ENCODE assay signal across 8 cellular contexts in genomic region chr1:178344513-178345077, GRCh38.
DNase-seq lines count a peak whose midpoint lies in the region; ATAC-seq and TF ChIP-seq lines count a peak whose summit lies in the region.

No MANE protein-coding gene starts in this region.

- peaks cover 7% of the 10 kb centered on the region for H3K27me3 Mint-ChIP-seq in activated naive CD8-positive, alpha-beta T cell treated with anti-CD3 and anti-CD28 coated beads for 36 hours

- H3K23ac ChIP-seq in trophoblast cell (ENCODE audit: low read length): no peak overlapping the region

- no peak overlapping the region for H3K14ac ChIP-seq in trophoblast cell (ENCODE audit: low read length)

- no peak overlapping the region for H4K12ac ChIP-seq in trophoblast cell (ENCODE audit: low read depth, low read length)

- H3K4me3 ChIP-seq in foreskin fibroblast (ENCODE audit: low read depth in 1 of 2, low read length in 2 of 2) (peak overlapping the region in 1 of 2 donors; percentile 13), trophoblast cell (ENCODE audit: low read depth, low read length) (no peak overlapping the region)

- no peak overlapping the region for H2BK12ac ChIP-seq in trophoblast cell (ENCODE audit: low read length)

- H2BK5ac ChIP-seq in trophoblast cell (ENCODE audit: low read depth, low read length, poor library complexity): no peak overlapping the region

- no peak overlapping the region for H3K27ac ChIP-seq in trophoblast cell (ENCODE audit: low read depth, low read length)

- DNase-seq in Daoy (ENCODE audit: low read depth): peak; percentile 48
- peak; percentile 72 for DNase-seq in SIG-M5 (lab: John Stamatoyannopoulos, UW)
- peak; percentile 84 to 90 for DNase-seq in foreskin fibroblast
- peak in 1 of 2 donors; percentile 63 for DNase-seq in trophoblast cell
- no peak for DNase-seq in NCI-H1694 treated with DMSO at 0.1 percent for 48 hours (lab: John Stamatoyannopoulos, UW)
- DNase-seq in NCI-H510A (lab: John Stamatoyannopoulos, UW): no peak
- DNase-seq in activated naive CD8-positive, alpha-beta T cell treated with anti-CD3 and anti-CD28 coated beads for 36 hours: no peak

- H2AFZ ChIP-seq in trophoblast cell (ENCODE audit: insufficient read depth, low read length, poor library complexity): no peak overlapping the region

- no peaks in the 10 kb centered on the region for H3K9me3 Mint-ChIP-seq in activated naive CD8-positive, alpha-beta T cell treated with anti-CD3 and anti-CD28 coated beads for 36 hours

- peak; percentile 50 for TF ChIP-seq CTCF in foreskin fibroblast (IDR thresholded peaks at IDR 0.05; ENCODE audit: low read depth, low read length)

- no peak overlapping the region for H4K8ac ChIP-seq in trophoblast cell (ENCODE audit: low read depth, low read length)

- H3K36me3 Mint-ChIP-seq in activated naive CD8-positive, alpha-beta T cell treated with anti-CD3 and anti-CD28 coated beads for 36 hours: no peaks in the 10 kb centered on the region

- no peak overlapping the region for H2AK5ac ChIP-seq in trophoblast cell (ENCODE audit: low read length)

- H3K27ac Mint-ChIP-seq in activated naive CD8-positive, alpha-beta T cell treated with anti-CD3 and anti-CD28 coated beads for 36 hours: no peak overlapping the region

- H2BK120ac ChIP-seq in trophoblast cell (ENCODE audit: insufficient read depth, low read length, poor library complexity): no peak overlapping the region

- H3K79me2 ChIP-seq in trophoblast cell (ENCODE audit: control insufficient read depth, insufficient read depth, low read length, poor library complexity): no peaks in the 10 kb centered on the region

- peak overlapping the region; percentile 46 for H3K4ac ChIP-seq in trophoblast cell (ENCODE audit: low read depth, low read length)

- no peak overlapping the region for H4K91ac ChIP-seq in trophoblast cell (ENCODE audit: low read depth, low read length)

- WGBS in trophoblast cell (ENCODE audit: extremely low coverage, insufficient coverage, insufficient read length): no CpG with 5 or more reads among the region's 5 CpGs

- ATAC-seq in HG02973 (IDR thresholded peaks at IDR 0.05; ENCODE audit: unreplicated experiment): peak; percentile 67

- H3K36me3 ChIP-seq in trophoblast cell (ENCODE audit: control insufficient read depth in 1 of 2, insufficient read depth in 2 of 2, low read length in 2 of 2): no peaks in the 10 kb centered on the region

- H3K4me1 ChIP-seq in trophoblast cell (ENCODE audit: control insufficient read depth in 1 of 2, insufficient read depth in 2 of 2, low read length in 2 of 2): peaks cover 0 to 3% of the 10 kb centered on the region in 2 experiments

- H3K4me2 ChIP-seq in trophoblast cell (ENCODE audit: low read length): no peak overlapping the region

- H3K9ac ChIP-seq in trophoblast cell (ENCODE audit: low read length): no peak overlapping the region

- H3K4me3 Mint-ChIP-seq in activated naive CD8-positive, alpha-beta T cell treated with anti-CD3 and anti-CD28 coated beads for 36 hours: no peak overlapping the region

- no peaks in the 10 kb centered on the region for H3K9me3 ChIP-seq in trophoblast cell (ENCODE audit: insufficient read depth, low read depth, low read length)

- no peaks in the 10 kb centered on the region for H3K79me1 ChIP-seq in trophoblast cell (ENCODE audit: low read length)

- H3K27me3 ChIP-seq in trophoblast cell (ENCODE audit: insufficient read depth, low read length): no peaks in the 10 kb centered on the region

- H3K18ac ChIP-seq in trophoblast cell (ENCODE audit: low read length): no peak overlapping the region

- H3K4me1 Mint-ChIP-seq in activated naive CD8-positive, alpha-beta T cell treated with anti-CD3 and anti-CD28 coated beads for 36 hours: no peaks in the 10 kb centered on the region

Comparison
In these comparisons a context has a peak if more than half of its experiments do, and no peak if none do; other contexts are left out.
1. DNase-seq: peak in Daoy (single experiment), SIG-M5 (single experiment) and foreskin fibroblast (2 of 2); none in NCI-H1694 treated with DMSO at 0.1 percent for 48 hours (single experiment), NCI-H510A (single experiment) and activated naive CD8-positive, alpha-beta T cell treated with anti-CD3 and anti-CD28 coated beads for 36 hours (single experiment).